ENCODE assay signal across 25 cellular contexts in genomic region chr1:147721711-147722110, GRCh38. TPM values are rescaled to one million over a fixed set of nuclear protein-coding genes. Genes with fewer than 3 reads are reported as not detected.
DNase-seq lines count a peak whose midpoint lies in the region; TF ChIP-seq lines count a peak whose summit lies in the region.
"Had no signal": no experiment of that assay in that cellular context is flagged by ENCODE, and none has a peak within 500 bp of the region (broad histone marks: within the 10 kb centered on the region; RNA-seq: fewer than 3 reads in every experiment).

No MANE protein-coding gene starts in this region.

- H3K27ac ChIP-seq in HL-60 (replicated peaks): no peak overlapping the region
- H3K27ac ChIP-seq: gastrocnemius medialis, KMS-11, tibial artery had no signal

- TF ChIP-seq CTCF in HL-60 (IDR thresholded peaks at IDR 0.05; ENCODE audit: insufficient read depth, low read length) (no peak), fibroblast of pulmonary artery (IDR thresholded peaks at IDR 0.05; ENCODE audit: low read length, missing control alignments) (no peak)

- H3K27me3 ChIP-seq in HL-60 (ENCODE audit: insufficient read depth, poor library complexity, severe bottlenecking): peaks cover 6% of the 10 kb centered on the region
- H3K27me3 ChIP-seq: gastrocnemius medialis had no signal

- peak; percentile 14 to 54 for DNase-seq in HL-60 (ENCODE audit: low read depth in 1 of 2, low spot score in 1 of 2)
- peak; percentile 74 for DNase-seq in SKM-1 (lab: John Stamatoyannopoulos, UW; ENCODE audit: unreplicated experiment)
- DNase-seq in fibroblast of pulmonary artery (ENCODE audit: low read depth): peak; percentile 35
- peak; percentile 91 for DNase-seq in renal cortical epithelial cell (ENCODE audit: low read depth)
- DNase-seq in central memory CD4-positive, alpha-beta T cell: no peak
- DNase-seq in NCI-H510A (lab: John Stamatoyannopoulos, UW): no peak
- DNase-seq in epidermal melanocyte (ENCODE audit: insufficient read length, low spot score): no peak
- no peak for DNase-seq in GDM1 (lab: John Stamatoyannopoulos, UW)
- DNase-seq: activated CD8-positive, alpha-beta T cell treated with anti-CD3 and anti-CD28 coated beads for 36 hours; activated naive CD4-positive, alpha-beta T cell treated with anti-CD3 and anti-CD28 coated beads for 36 hours; activated T-cell treated with anti-CD3 and anti-CD28 coated beads, Interleukin-2, amount 50 U/mL, for 1 hour; CD8-positive, alpha-beta memory T cell; gastrocnemius medialis; HFFc6; kidney; NCI-H1930; NCI-H345; NK-92 treated with Interleukin-12 subunit alpha and Interleukin-12 subunit beta, amount 100 ng/mL, for 24 hours; nucleus accumbens; retina; SK-N-SH; stimulated activated CD4-positive, alpha-beta T cell treated with anti-CD3 and anti-CD28 coated beads, Interleukin-4, amount 100 ng/mL, for 4 hours; T1000; tibial artery had no signal

- H3K4me3 ChIP-seq in HL-60 (replicated peaks; ENCODE audit: insufficient read depth, low read length) (no peak overlapping the region), fibroblast of pulmonary artery (replicated peaks; ENCODE audit: low read depth, low read length) (no peak overlapping the region)
- H3K4me3 ChIP-seq: gastrocnemius medialis, tibial artery had no signal

RNA-seq across cellular contexts. Expression of gene GJA5, which starts 38.7 kb away (rescaled TPM):
- 0.10 and 0.87 TPM in 2 replicates for total RNA-seq in renal cortical epithelial cell
- total RNA-seq: activated CD8-positive, alpha-beta T cell treated with anti-CD3 and anti-CD28 coated beads for 36 hours; activated naive CD4-positive, alpha-beta T cell treated with anti-CD3 and anti-CD28 coated beads for 36 hours; CD8-positive, alpha-beta memory T cell had no signal

RNA-seq across cellular contexts. Expression of gene ACP6, which starts 51.4 kb away (rescaled TPM):
- 8.0 and 9.5 TPM in 2 replicates for total RNA-seq in renal cortical epithelial cell

Comparison
In these comparisons a context has a peak if more than half of its experiments do, and no peak if none do; other contexts are left out.
1. DNase-seq: peak in HL-60 (2 of 2), SKM-1 (single experiment), fibroblast of pulmonary artery (single experiment) and renal cortical epithelial cell (single experiment); none in central memory CD4-positive, alpha-beta T cell (single experiment), NCI-H510A (single experiment), epidermal melanocyte (single experiment) and GDM1 (single experiment).